9 cellular contexts compared by ENCODE assay signal in genomic region chr10:35058134-35058533, GRCh38. TPM values are rescaled to one million over a fixed set of nuclear protein-coding genes. Genes with fewer than 3 reads are reported as not detected.
DNase-seq lines count a peak whose midpoint lies in the region; ATAC-seq and TF ChIP-seq lines count a peak whose summit lies in the region.
"Had no signal": no experiment of that assay in that cellular context is flagged by ENCODE, and none has a peak within 500 bp of the region (broad histone marks: within the 10 kb centered on the region; RNA-seq: fewer than 3 reads in every experiment).

No MANE protein-coding gene starts in this region.

- POLR2A ChIA-PET in OCI-LY7 (lab: Charles Lee), result no interaction called here
- POLR2A ChIA-PET in activated CD4-positive, alpha-beta memory T cell treated with anti-CD3 and anti-CD28 coated beads, Interleukin-2, amount 10 ng/mL, durations not matched to agents 7 days and 5 days (lab: Charles Lee), result no interaction called here

- H3K27me3 ChIP-seq in adipocyte (replicated peaks; ENCODE audit: control insufficient read depth, insufficient read depth, low read length), result no peaks in the 10 kb centered on the region

- H3K9me2 ChIP-seq in OCI-LY7 (ENCODE audit: insufficient read depth, low read length), result no peaks in the 10 kb centered on the region

- intact Hi-C loops in OCI-LY7 (cut with micrococcal nuclease; ENCODE audit: unreplicated experiment), result no loop called here

- TF ChIP-seq CTCF in nephron (IDR thresholded peaks at IDR 0.05; ENCODE audit: unreplicated experiment in 3 of 3), result no peak
- no peak for TF ChIP-seq CTCF in OCI-LY7 (conservative IDR thresholded peaks at IDR 0.05; ENCODE audit: low read length)

- peaks cover 69% of the 10 kb centered on the region for H3K36me3 ChIP-seq in adipocyte (ENCODE audit: control insufficient read depth, insufficient read depth, low read length, severe bottlenecking)
- peaks cover 81% of the 10 kb centered on the region for H3K36me3 ChIP-seq in OCI-LY7 (ENCODE audit: insufficient read depth, low read length)

- no peak overlapping the region for H3K27ac ChIP-seq in OCI-LY7 (ENCODE audit: low read depth, low read length, poor library complexity, severe bottlenecking)

- H3K9me3 ChIP-seq in adipocyte (ENCODE audit: control insufficient read depth, low read length) (no peaks in the 10 kb centered on the region), OCI-LY7 (ENCODE audit: low read length) (no peaks in the 10 kb centered on the region)

- H3K27me3 Mint-ChIP-seq in nephron (ENCODE audit: low read depth), result no peaks in the 10 kb centered on the region
- no peaks in the 10 kb centered on the region for H3K27me3 Mint-ChIP-seq in activated CD4-positive, alpha-beta memory T cell treated with anti-CD3 and anti-CD28 coated beads, Interleukin-2, amount 10 ng/mL, durations not matched to agents 7 days and 5 days

- peak; percentile 79 for DNase-seq in adipocyte (ENCODE audit: low read depth)
- DNase-seq in NCI-H526 (lab: John Stamatoyannopoulos, UW), result no peak
- no peak for DNase-seq in OCI-M2 (lab: John Stamatoyannopoulos, UW; ENCODE audit: unreplicated experiment)
- DNase-seq in OCI-LY7 (ENCODE audit: low spot score), result no peak
- DNase-seq in activated CD4-positive, alpha-beta memory T cell treated with anti-CD3 and anti-CD28 coated beads, Interleukin-2, amount 10 ng/mL, durations not matched to agents 7 days and 5 days, result no peak
- DNase-seq: posterior cingulate gyrus had no signal

- H4K20me1 ChIP-seq in OCI-LY7 (ENCODE audit: insufficient read depth, low read length), result no peaks in the 10 kb centered on the region

- peak overlapping the region in 2 of 3 experiments; percentile 53 to 71 for H3K27ac Mint-ChIP-seq in nephron
- no peak overlapping the region for H3K27ac Mint-ChIP-seq in activated CD4-positive, alpha-beta memory T cell treated with anti-CD3 and anti-CD28 coated beads, Interleukin-2, amount 10 ng/mL, durations not matched to agents 7 days and 5 days

- peaks cover 73% of the 10 kb centered on the region for H3K36me3 Mint-ChIP-seq in nephron (ENCODE audit: low read depth)
- H3K36me3 Mint-ChIP-seq in activated CD4-positive, alpha-beta memory T cell treated with anti-CD3 and anti-CD28 coated beads, Interleukin-2, amount 10 ng/mL, durations not matched to agents 7 days and 5 days (ENCODE audit: low read depth), result peaks cover 51% of the 10 kb centered on the region

- ATAC-seq in GM18508 (IDR thresholded peaks at IDR 0.05; ENCODE audit: insufficient read depth, unreplicated experiment), result peak; percentile 74
- peak; percentile 78 for ATAC-seq in HG03108 (IDR thresholded peaks at IDR 0.05; ENCODE audit: unreplicated experiment)

- no peaks in the 10 kb centered on the region for H3K79me2 ChIP-seq in OCI-LY7 (ENCODE audit: insufficient read depth, low read depth, low read length)

- no peaks in the 10 kb centered on the region for H3K9me3 Mint-ChIP-seq in nephron
- no peaks in the 10 kb centered on the region for H3K9me3 Mint-ChIP-seq in activated CD4-positive, alpha-beta memory T cell treated with anti-CD3 and anti-CD28 coated beads, Interleukin-2, amount 10 ng/mL, durations not matched to agents 7 days and 5 days

- H3K9ac ChIP-seq in adipocyte (ENCODE audit: low read length), result no peak overlapping the region

- no peak overlapping the region for H3K4me3 Mint-ChIP-seq in nephron
- H3K4me3 Mint-ChIP-seq in activated CD4-positive, alpha-beta memory T cell treated with anti-CD3 and anti-CD28 coated beads, Interleukin-2, amount 10 ng/mL, durations not matched to agents 7 days and 5 days, result no peak overlapping the region

- no peaks in the 10 kb centered on the region for H3K4me1 ChIP-seq in adipocyte (ENCODE audit: control insufficient read depth, insufficient read depth, low read length)
- no peaks in the 10 kb centered on the region for H3K4me1 ChIP-seq in OCI-LY7 (ENCODE audit: insufficient read depth, low read length, poor library complexity, severe bottlenecking)

- no peak overlapping the region for H2AFZ ChIP-seq in OCI-LY7 (ENCODE audit: low read length)

- no peaks in the 10 kb centered on the region for H3K4me1 Mint-ChIP-seq in nephron
- peaks cover 10% of the 10 kb centered on the region for H3K4me1 Mint-ChIP-seq in activated CD4-positive, alpha-beta memory T cell treated with anti-CD3 and anti-CD28 coated beads, Interleukin-2, amount 10 ng/mL, durations not matched to agents 7 days and 5 days

- H3K4me2 ChIP-seq in OCI-LY7 (ENCODE audit: low read length), result no peak overlapping the region

- CTCF ChIA-PET in OCI-LY7 (lab: Charles Lee; ENCODE audit: unreplicated experiment), result no interaction called here
- CTCF ChIA-PET in activated CD4-positive, alpha-beta memory T cell treated with anti-CD3 and anti-CD28 coated beads, Interleukin-2, amount 10 ng/mL, durations not matched to agents 7 days and 5 days (lab: Charles Lee), result no interaction called here

- H3K4me3 ChIP-seq in adipocyte (ENCODE audit: low read length), result no peak overlapping the region
- H3K4me3 ChIP-seq in OCI-LY7 (ENCODE audit: low read depth, low read length, poor library complexity, severe bottlenecking), result no peak overlapping the region

- BruUV-seq in OCI-LY7 (replicated peaks; lab: Mats Ljungman, UMichigan), result no TSS peak

RNA-seq across cellular contexts. Expression of gene CUL2, which starts 32.0 kb away (rescaled TPM):
- 20.7 and 25.5 TPM in 2 replicates for total RNA-seq in OCI-LY7 (2014; rRNA removed; shearing (Covaris generic))
- total RNA-seq in OCI-LY7 (2022), result 38.5 and 40.4 TPM in 2 replicates
- total RNA-seq in activated CD4-positive, alpha-beta memory T cell treated with anti-CD3 and anti-CD28 coated beads, Interleukin-2, amount 10 ng/mL, durations not matched to agents 7 days and 5 days, result 10 to 100 TPM; 30.6 to 34.3 TPM
